In the genomic region with DNA sequence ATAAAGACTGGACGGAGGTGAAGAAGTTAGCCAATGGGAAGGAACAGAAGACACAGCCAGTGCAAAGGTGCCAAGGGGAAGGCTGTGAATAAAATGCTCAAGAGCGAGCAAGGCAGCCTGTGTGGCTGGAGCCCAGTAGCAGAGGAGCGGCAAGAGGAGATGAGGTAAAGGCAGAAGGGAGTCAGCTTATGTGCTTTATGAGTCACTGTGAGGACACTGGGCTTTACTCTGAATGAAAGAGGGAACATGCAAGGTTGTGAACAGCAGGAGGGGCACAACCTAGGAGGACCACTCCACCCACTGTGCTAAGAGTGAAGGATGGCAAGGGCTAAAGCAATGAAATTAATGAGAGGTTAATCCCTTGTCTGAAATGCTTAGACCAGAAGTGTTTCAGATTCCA, we compare ENCODE assay signal across 27 cellular contexts.
"Had no signal": no experiment of that assay in that cellular context is flagged by ENCODE, and none has a peak within 500 bp of the region (broad histone marks: within the 10 kb centered on the region; RNA-seq: fewer than 3 reads in every experiment).

No MANE protein-coding gene starts in this region.

- H3K27ac Mint-ChIP-seq: activated CD4-positive, alpha-beta T cell treated with anti-CD3 and anti-CD28 coated beads for 36 hours; activated naive CD4-positive, alpha-beta T cell treated with anti-CD3 and anti-CD28 coated beads for 36 hours; activated T-cell treated with anti-CD3 and anti-CD28 coated beads, Interleukin-2, amount 50 U/mL, for 72 hours; stimulated activated memory B cell treated with anti-CD40 and anti-IgM and Interleukin-4, amounts not matched to agents 10 μg/mL and 1 μg/mL and 100 μg/mL, for 72 hours; WTC11 had no signal

- H3K4me3 Mint-ChIP-seq: activated CD4-positive, alpha-beta T cell treated with anti-CD3 and anti-CD28 coated beads for 36 hours; activated naive CD4-positive, alpha-beta T cell treated with anti-CD3 and anti-CD28 coated beads for 36 hours; activated T-cell treated with anti-CD3 and anti-CD28 coated beads, Interleukin-2, amount 50 U/mL, for 72 hours; central memory CD8-positive, alpha-beta T cell; effector memory CD8-positive, alpha-beta T cell; neural crest cell; stimulated activated memory B cell treated with anti-CD40 and anti-IgM and Interleukin-4, amounts not matched to agents 10 μg/mL and 1 μg/mL and 100 μg/mL, for 72 hours; WTC11 had no signal

- H3K4me1 Mint-ChIP-seq: activated CD4-positive, alpha-beta T cell treated with anti-CD3 and anti-CD28 coated beads for 36 hours; neural crest cell; stimulated activated memory B cell treated with anti-CD40 and anti-IgM and Interleukin-4, amounts not matched to agents 10 μg/mL and 1 μg/mL and 100 μg/mL, for 72 hours had no signal

- H3K4me3 ChIP-seq: colonic mucosa, dorsolateral prefrontal cortex, heart right ventricle, lower lobe of right lung, mucosa of descending colon, right lobe of liver, stomach, suprapubic skin, tibial nerve had no signal

- ATAC-seq: activated CD4-positive, alpha-beta T cell treated with anti-CD3 and anti-CD28 coated beads for 36 hours; activated T-cell treated with anti-CD3 and anti-CD28 coated beads, Interleukin-2, amount 50 U/mL, for 72 hours; effector memory CD8-positive, alpha-beta T cell; heart right ventricle; lower lobe of right lung; mucosa of descending colon; right lobe of liver; stimulated activated memory B cell treated with anti-CD40 and anti-IgM and Interleukin-4, amounts not matched to agents 10 μg/mL and 1 μg/mL and 100 μg/mL, for 72 hours; WTC11 had no signal

- H3K27me3 Mint-ChIP-seq: activated CD4-positive, alpha-beta T cell treated with anti-CD3 and anti-CD28 coated beads for 36 hours; central memory CD8-positive, alpha-beta T cell; effector memory CD8-positive, alpha-beta T cell; stimulated activated memory B cell treated with anti-CD40 and anti-IgM and Interleukin-4, amounts not matched to agents 10 μg/mL and 1 μg/mL and 100 μg/mL, for 72 hours had no signal

- DNase-seq: activated CD4-positive, alpha-beta T cell treated with anti-CD3 and anti-CD28 coated beads for 36 hours; activated CD4-positive, alpha-beta T cell treated with anti-CD3 and anti-CD28 coated beads, Interleukin-2, amount 50 U/mL, for 4 hours; activated effector memory CD4-positive, alpha-beta T cell treated with Interleukin-2 at 50 U/mL for 16 hours; activated naive CD4-positive, alpha-beta T cell treated with anti-CD3 and anti-CD28 coated beads for 36 hours; activated T-cell treated with anti-CD3 and anti-CD28 coated beads, Interleukin-2, amount 50 U/mL, for 72 hours; anterior cingulate cortex; colonic mucosa; dorsolateral prefrontal cortex; effector memory CD8-positive, alpha-beta T cell; heart right ventricle; kidney; lower lobe of right lung; mesendoderm; mucosa of descending colon; occipital lobe; posterior cingulate gyrus; right lobe of liver; small intestine; stomach; T-helper 1 cell had no signal

- H3K9me3 Mint-ChIP-seq: central memory CD8-positive, alpha-beta T cell had no signal

- FAIRE-seq: kidney, small intestine, TTC549 had no signal
